ENCODE assay signal across 1 cellular context in genomic region chr3:149332781-149333517, GRCh38.
TF ChIP-seq lines count a peak whose summit lies in the region.

No MANE protein-coding gene starts in this region.

TF ChIP-seq in SK-N-SH, 30 proteins besides CTCF, POLR2A, EP300 and RAD21 (continued from another document):
- TF ChIP-seq REST (IDR thresholded peaks at IDR 0.05; ENCODE audit: low read depth, low read length) = no peak
